ENCODE assay signal across 21 cellular contexts in genomic region chr5:142482207-142482606, GRCh38.
"Had no signal": no experiment of that assay in that cellular context is flagged by ENCODE, and none has a peak within 500 bp of the region (broad histone marks: within the 10 kb centered on the region; RNA-seq: fewer than 3 reads in every experiment).

No MANE protein-coding gene starts in this region.

- H3K4me3 ChIP-seq: K562, SJSA1, SK-N-MC had no signal

- DNase-seq: Kasumi-1, MM.1S, NCI-H1092 treated with DMSO at 0.1 percent for 48 hours, NCI-H1436, NCI-H187, NCI-H2029, NCI-H2081 treated with DMSO at 0.1 percent for 48 hours, NCI-H2171, NCI-H226, NCI-H446 treated with DMSO at 0.1 percent for 48 hours, NCI-H510A treated with DMSO at 0.1 percent for 48 hours, NCI-H526 treated with DMSO at 0.1 percent for 48 hours, NCI-H774, Right ventricle myocardium superior, RPMI8226, SIG-M5 had no signal

- H3K27ac ChIP-seq: KMS-11, SJSA1, SK-N-MC had no signal

- H3K4me2 ChIP-seq: KMS-11 had no signal

- ATAC-seq: K562 had no signal

- H3K27me3 ChIP-seq: SJSA1 had no signal

- H3K36me3 ChIP-seq: SJSA1 had no signal

- FAIRE-seq: K562, RCC 7860 had no signal
